Comparison of ENCODE assay signal across 21 cellular contexts in genomic region chr17:6549384-6550036, GRCh38. TPM values are rescaled to one million over a fixed set of nuclear protein-coding genes. Genes with fewer than 3 reads are reported as not detected.
DNase-seq lines count a peak whose midpoint lies in the region; ATAC-seq and TF ChIP-seq lines count a peak whose summit lies in the region.
"Had no signal": no experiment of that assay in that cellular context is flagged by ENCODE, and none has a peak within 500 bp of the region (broad histone marks: within the 10 kb centered on the region; RNA-seq: fewer than 3 reads in every experiment).

No MANE protein-coding gene starts in this region.

- ATAC-seq in right cardiac atrium (peak; percentile 6 to 16), Right ventricle myocardium inferior (no peak), upper lobe of right lung (no peak)

- H3K27ac Mint-ChIP-seq in CD4-positive, alpha-beta memory T cell = no peak overlapping the region
- H3K27ac Mint-ChIP-seq: activated T-helper 2 cell treated with anti-CD3 and anti-CD28 coated beads, Interferon-gamma antibody, Interleukin-2, Interleukin-4, amounts not matched to agents 10 μg/mL and 5 μg/mL and 100 μg/mL, durations not matched to agents 14 hours and 24 hours and 36 hours; mesothelial cell of epicardium; T-helper 17 cell had no signal

- CTCF ChIA-PET in CD4-positive, alpha-beta memory T cell (lab: Charles Lee; ENCODE audit: partially characterized antibody) = no interaction called here

- TF ChIP-seq CTCF in prostate gland (IDR thresholded peaks at IDR 0.05) = peak in 1 of 4 experiments; percentile 3
- no peak for TF ChIP-seq CTCF in upper lobe of right lung (IDR thresholded peaks at IDR 0.05)

- no peaks in the 10 kb centered on the region for H3K36me3 ChIP-seq in esophagus (ENCODE audit: control insufficient read depth in 2 of 2, insufficient read depth in 2 of 2, low read length in 1 of 2)
- no peaks in the 10 kb centered on the region for H3K36me3 ChIP-seq in prostate gland
- no peaks in the 10 kb centered on the region for H3K36me3 ChIP-seq in upper lobe of right lung
- no peaks in the 10 kb centered on the region for H3K36me3 ChIP-seq in CD4-positive, alpha-beta memory T cell (ENCODE audit: insufficient read depth, low read length)
- H3K36me3 ChIP-seq: heart right ventricle, left ventricle myocardium inferior, pancreas, tibial nerve had no signal

- H3K36me3 Mint-ChIP-seq in CD4-positive, alpha-beta memory T cell = no peaks in the 10 kb centered on the region
- H3K36me3 Mint-ChIP-seq: mesothelial cell of epicardium had no signal

- no peaks in the 10 kb centered on the region for H3K9me3 ChIP-seq in right cardiac atrium (ENCODE audit: control insufficient read depth, low read length)
- H3K9me3 ChIP-seq in esophagus (ENCODE audit: control insufficient read depth in 2 of 2, insufficient read depth in 1 of 2, low read depth in 1 of 2, low read length in 1 of 2) = no peaks in the 10 kb centered on the region
- H3K9me3 ChIP-seq in prostate gland = no peaks in the 10 kb centered on the region
- H3K9me3 ChIP-seq in upper lobe of right lung = no peaks in the 10 kb centered on the region
- H3K9me3 ChIP-seq in CD4-positive, alpha-beta memory T cell (ENCODE audit: control insufficient read depth in 1 of 2, low read length in 2 of 2) = no peaks in the 10 kb centered on the region
- H3K9me3 ChIP-seq: A549, heart right ventricle, left ventricle myocardium inferior, pancreas, tibial nerve had no signal

- no peaks in the 10 kb centered on the region for H3K27me3 ChIP-seq in right cardiac atrium (ENCODE audit: control insufficient read depth, insufficient read depth)
- H3K27me3 ChIP-seq in esophagus (ENCODE audit: control insufficient read depth in 1 of 2, insufficient read depth in 2 of 2, low read length in 2 of 2) = no peaks in the 10 kb centered on the region
- H3K27me3 ChIP-seq in prostate gland (replicated peaks; ENCODE audit: insufficient read depth) = no peaks in the 10 kb centered on the region
- H3K27me3 ChIP-seq in upper lobe of right lung = no peaks in the 10 kb centered on the region
- H3K27me3 ChIP-seq in CD4-positive, alpha-beta memory T cell (ENCODE audit: insufficient read depth, low read length) = peaks cover 3% of the 10 kb centered on the region
- H3K27me3 ChIP-seq: pancreas had no signal

- intact Hi-C loops in right cardiac atrium (cut with DNase I) = loop anchor here in 1 of 4 donors (10.0 kb wide), 1 partner anchor 75 kb away; no protein-coding TSS in a partner anchor
- intact Hi-C loops in Right ventricle myocardium inferior (cut with DNase I) = no loop called here
- intact Hi-C loops in prostate gland (cut with DNase I) = no loop called here
- intact Hi-C loops in upper lobe of right lung (cut with DNase I) = no loop called here
- intact Hi-C loops in CD4-positive, alpha-beta memory T cell (cut with micrococcal nuclease) = no loop called here

- DNase-seq in right cardiac atrium (no peak), Right ventricle myocardium inferior (ENCODE audit: missing footprints) (no peak), prostate gland (ENCODE audit: low spot score) (no peak), upper lobe of right lung (no peak), NCI-H2107 treated with DMSO at 0.1 percent for 48 hours (lab: John Stamatoyannopoulos, UW; ENCODE audit: unreplicated experiment) (no peak), NCI-H1092 treated with DMSO at 0.1 percent for 48 hours (lab: John Stamatoyannopoulos, UW) (no peak)
- no peak for DNase-seq in CD4-positive, alpha-beta memory T cell
- DNase-seq: activated CD4-positive, alpha-beta T cell treated with anti-CD3 and anti-CD28 coated beads, Interleukin-2, amount 50 U/mL, for 1 hour; activated CD8-positive, alpha-beta memory T cell treated with anti-CD3 and anti-CD28 coated beads, Interleukin-2, amount 50 U/mL, for 4 hours; effector memory CD4-positive, alpha-beta T cell; heart right ventricle; left ventricle myocardium inferior; NCI-H2081 treated with DMSO at 0.1 percent for 48 hours; T-helper 17 cell had no signal

- peaks cover 0 to 2% (median 0%) of the 10 kb centered on the region in 8 donors for H3K9me3 Mint-ChIP-seq in CD4-positive, alpha-beta memory T cell
- H3K9me3 Mint-ChIP-seq: activated T-helper 2 cell treated with anti-CD3 and anti-CD28 coated beads, Interferon-gamma antibody, Interleukin-2, Interleukin-4, amounts not matched to agents 10 μg/mL and 5 μg/mL and 100 μg/mL, durations not matched to agents 14 hours and 24 hours and 36 hours; mesothelial cell of epicardium; nephron had no signal

- H3K27ac ChIP-seq in right cardiac atrium (ENCODE audit: low read length) (peak overlapping the region; percentile 51), esophagus (ENCODE audit: low read depth in 2 of 2, low read length in 1 of 2) (peak overlapping the region; percentile 41 to 88), prostate gland (peak overlapping the region; percentile 53 to 60), upper lobe of right lung (peak overlapping the region; percentile 6)
- no peak overlapping the region for H3K27ac ChIP-seq in CD4-positive, alpha-beta memory T cell (ENCODE audit: low read depth, low read length)
- H3K27ac ChIP-seq: A549, heart right ventricle, pancreas, tibial nerve had no signal

- peaks cover 8 to 13% (median 10%) of the 10 kb centered on the region in 4 donors for H3K4me1 Mint-ChIP-seq in CD4-positive, alpha-beta memory T cell

- no peak for TF ChIP-seq POLR2A in prostate gland (IDR thresholded peaks at IDR 0.05)

- H3K4me1 ChIP-seq in right cardiac atrium (ENCODE audit: control insufficient read depth, insufficient read depth, low read length) (peaks cover 5% of the 10 kb centered on the region), esophagus (ENCODE audit: control insufficient read depth in 2 of 2, insufficient read depth in 2 of 2, low read length in 1 of 2) (peaks cover 21 to 43% of the 10 kb centered on the region in 2 donors), prostate gland (replicated peaks) (peaks cover 15% of the 10 kb centered on the region), upper lobe of right lung (peaks cover 16% of the 10 kb centered on the region)
- H3K4me1 ChIP-seq in CD4-positive, alpha-beta memory T cell (ENCODE audit: insufficient read depth, low read length) = peaks cover 10% of the 10 kb centered on the region
- H3K4me1 ChIP-seq: pancreas had no signal

- WGBS in right cardiac atrium = 50% methylated on average over 9 of the region's 9 CpGs
- WGBS in esophagus, 2 donors = 33 to 49% methylated on average over 9 of the region's 9 CpGs
- 44% methylated on average over 9 of the region's 9 CpGs for WGBS in prostate gland

- no peak overlapping the region for H3K4me3 Mint-ChIP-seq in CD4-positive, alpha-beta memory T cell
- H3K4me3 Mint-ChIP-seq: mesothelial cell of epicardium, T-helper 17 cell had no signal

- POLR2A ChIA-PET in CD4-positive, alpha-beta memory T cell (lab: Charles Lee; ENCODE audit: partially characterized antibody) = no interaction called here

- peaks cover 6 to 14% of the 10 kb centered on the region in 2 donors for H3K27me3 Mint-ChIP-seq in CD4-positive, alpha-beta memory T cell

- H3K4me3 ChIP-seq in right cardiac atrium (ENCODE audit: low read length) (no peak overlapping the region), esophagus (ENCODE audit: low read depth in 1 of 2, low read length in 2 of 2) (no peak overlapping the region), prostate gland (no peak overlapping the region), upper lobe of right lung (no peak overlapping the region)
- no peak overlapping the region for H3K4me3 ChIP-seq in CD4-positive, alpha-beta memory T cell (ENCODE audit: low read length in 2 of 2)
- H3K4me3 ChIP-seq: A549, heart right ventricle, pancreas, tibial nerve had no signal

RNA-seq across cellular contexts. Expression of gene PITPNM3, which starts 6.8 kb away (rescaled TPM):
- total RNA-seq in right cardiac atrium (1 to 10 TPM in 3 of 4 donors, under 1 TPM in 1; 0.95 to 3.4 (median 2.4) TPM), Right ventricle myocardium inferior (0.46 TPM), prostate gland (1 to 10 TPM; 5.3 to 7.9 TPM), upper lobe of right lung (15.6 TPM)
- polyA plus RNA-seq in right cardiac atrium (3.0 TPM), esophagus (10 to 100 TPM in 1 of 2 donors, 1 to 10 TPM in 1; 9.5 to 14.4 TPM)
- total RNA-seq in CD4-positive, alpha-beta memory T cell = under 1 TPM; 0.29 to 0.50 TPM
- polyA plus RNA-seq in CD4-positive, alpha-beta memory T cell = under 1 TPM in 1 of 2 donors, not detected in 1; 0.05 TPM

Comparison
In these comparisons a context has a peak if more than half of its experiments do, and no peak if none do; other contexts are left out.
1. ATAC-seq: peak in right cardiac atrium (2 of 2); none in Right ventricle myocardium inferior (single experiment) and upper lobe of right lung (single experiment).